11 cellular contexts compared by ENCODE assay signal in genomic region chr4:166324321-166324720, GRCh38.
DNase-seq lines count a peak whose midpoint lies in the region; ATAC-seq and TF ChIP-seq lines count a peak whose summit lies in the region.
"Had no signal": no experiment of that assay in that cellular context is flagged by ENCODE, and none has a peak within 500 bp of the region (broad histone marks: within the 10 kb centered on the region; RNA-seq: fewer than 3 reads in every experiment).

No MANE protein-coding gene starts in this region.

- H3K79me2 ChIP-seq in DOHH2 (ENCODE audit: control insufficient read depth, low read length), result no peaks in the 10 kb centered on the region

- H3K27me3 Mint-ChIP-seq in HFFc6 (ENCODE audit: insufficient read depth), result no peaks in the 10 kb centered on the region
- H3K27me3 Mint-ChIP-seq in activated naive CD8-positive, alpha-beta T cell treated with anti-CD3 and anti-CD28 coated beads for 36 hours, result no peaks in the 10 kb centered on the region
- H3K27me3 Mint-ChIP-seq: activated CD4-positive, alpha-beta T cell treated with anti-CD3 and anti-CD28 coated beads, Interleukin-2, amount 10 ng/mL, durations not matched to agents 7 days and 5 days; memory B cell had no signal

- H3K4me1 Mint-ChIP-seq in HFFc6 (ENCODE audit: low read depth), result peaks cover 22% of the 10 kb centered on the region
- H3K4me1 Mint-ChIP-seq in activated naive CD8-positive, alpha-beta T cell treated with anti-CD3 and anti-CD28 coated beads for 36 hours, result no peaks in the 10 kb centered on the region
- H3K4me1 Mint-ChIP-seq: activated CD4-positive, alpha-beta T cell treated with anti-CD3 and anti-CD28 coated beads, Interleukin-2, amount 10 ng/mL, durations not matched to agents 7 days and 5 days; memory B cell had no signal

- H3K27me3 ChIP-seq in DOHH2 (ENCODE audit: control insufficient read depth, low read length), result no peaks in the 10 kb centered on the region
- H3K27me3 ChIP-seq in right cardiac atrium (ENCODE audit: control insufficient read depth, insufficient read depth), result no peaks in the 10 kb centered on the region

- H3K27ac ChIP-seq in DOHH2 (ENCODE audit: low read depth, low read length) (no peak overlapping the region), right cardiac atrium (ENCODE audit: low read length) (no peak overlapping the region)

- no peak overlapping the region for H3K4me3 Mint-ChIP-seq in HFFc6
- no peak overlapping the region for H3K4me3 Mint-ChIP-seq in activated naive CD8-positive, alpha-beta T cell treated with anti-CD3 and anti-CD28 coated beads for 36 hours
- H3K4me3 Mint-ChIP-seq: activated CD4-positive, alpha-beta T cell treated with anti-CD3 and anti-CD28 coated beads, Interleukin-2, amount 10 ng/mL, durations not matched to agents 7 days and 5 days; memory B cell had no signal

- 39% methylated on average over 4 of the region's 4 CpGs for WGBS in right cardiac atrium

- H3K4me1 ChIP-seq in DOHH2 (ENCODE audit: control insufficient read depth, low read length), result no peaks in the 10 kb centered on the region
- no peaks in the 10 kb centered on the region for H3K4me1 ChIP-seq in right cardiac atrium (ENCODE audit: control insufficient read depth, insufficient read depth, low read length)

- no peaks in the 10 kb centered on the region; the same call in 1 of the 2 replicates for H3K9me3 Mint-ChIP-seq in HFFc6
- H3K9me3 Mint-ChIP-seq in activated naive CD8-positive, alpha-beta T cell treated with anti-CD3 and anti-CD28 coated beads for 36 hours, result no peaks in the 10 kb centered on the region

- intact Hi-C loops in right cardiac atrium (cut with DNase I), result no loop called here

- TF ChIP-seq CTCF in DOHH2 (IDR thresholded peaks at IDR 0.05; ENCODE audit: low read depth, low read length, poor library complexity, severe bottlenecking) (peak; percentile 53), HFFc6 (IDR thresholded peaks at IDR 0.05) (peak; percentile 73)

- no peak overlapping the region for H3K27ac Mint-ChIP-seq in HFFc6
- no peak overlapping the region for H3K27ac Mint-ChIP-seq in activated naive CD8-positive, alpha-beta T cell treated with anti-CD3 and anti-CD28 coated beads for 36 hours
- H3K27ac Mint-ChIP-seq: activated CD4-positive, alpha-beta T cell treated with anti-CD3 and anti-CD28 coated beads, Interleukin-2, amount 10 ng/mL, durations not matched to agents 7 days and 5 days; memory B cell had no signal

- no peak for ATAC-seq in right cardiac atrium
- ATAC-seq in GM21786 (IDR thresholded peaks at IDR 0.05; ENCODE audit: unreplicated experiment), result no peak

- no peak overlapping the region for H3K4me3 ChIP-seq in DOHH2 (ENCODE audit: low read length)
- H3K4me3 ChIP-seq in right cardiac atrium (ENCODE audit: low read length), result no peak overlapping the region

- H4K20me1 ChIP-seq in DOHH2 (ENCODE audit: control insufficient read depth, insufficient read depth, low read depth, low read length), result no peaks in the 10 kb centered on the region

- peaks cover 4% of the 10 kb centered on the region for H3K36me3 Mint-ChIP-seq in HFFc6 (ENCODE audit: low read depth)
- H3K36me3 Mint-ChIP-seq in activated naive CD8-positive, alpha-beta T cell treated with anti-CD3 and anti-CD28 coated beads for 36 hours, result no peaks in the 10 kb centered on the region
- H3K36me3 Mint-ChIP-seq: memory B cell had no signal

- no peaks in the 10 kb centered on the region for H3K9me2 ChIP-seq in DOHH2 (replicated peaks; ENCODE audit: control insufficient read depth, low read length)

- no peaks in the 10 kb centered on the region for H3K9me3 ChIP-seq in DOHH2 (ENCODE audit: control insufficient read depth, insufficient read depth, low read length)
- H3K9me3 ChIP-seq in right cardiac atrium (ENCODE audit: control insufficient read depth, low read length), result no peaks in the 10 kb centered on the region

- H3F3A ChIP-seq in DOHH2 (ENCODE audit: control insufficient read depth, insufficient read depth), result no peaks in the 10 kb centered on the region

- DNase-seq in HFFc6 (peak; percentile 22), RKO (ENCODE audit: low spot score) (peak; percentile 58), iPS DF 19.7 (ENCODE audit: low read depth, low spot score) (peak; percentile 9), nucleus accumbens (lab: John Stamatoyannopoulos, UW) (no peak), right cardiac atrium (no peak)
- no peak for DNase-seq in activated naive CD8-positive, alpha-beta T cell treated with anti-CD3 and anti-CD28 coated beads for 36 hours
- DNase-seq: activated CD4-positive, alpha-beta T cell treated with anti-CD3 and anti-CD28 coated beads, Interleukin-2, amount 10 ng/mL, durations not matched to agents 7 days and 5 days; substantia nigra had no signal

- no peaks in the 10 kb centered on the region for H3K36me3 ChIP-seq in DOHH2 (ENCODE audit: control insufficient read depth, low read length)

- no peak overlapping the region for H3K4me2 ChIP-seq in DOHH2 (ENCODE audit: low read length)

Comparison
In these comparisons a context has a peak if more than half of its experiments do, and no peak if none do; other contexts are left out.
1. DNase-seq: peak in HFFc6 (single experiment), RKO (single experiment) and iPS DF 19.7 (single experiment); none in nucleus accumbens (0 of 56), right cardiac atrium (0 of 3) and activated naive CD8-positive, alpha-beta T cell treated with anti-CD3 and anti-CD28 coated beads for 36 hours (single experiment).